ENCODE assay signal across 18 cellular contexts in genomic region chr14:68399971-68400370, GRCh38.
DNase-seq lines count a peak whose midpoint lies in the region; ATAC-seq, FAIRE-seq and TF ChIP-seq lines count a peak whose summit lies in the region.
"Had no signal": no experiment of that assay in that cellular context is flagged by ENCODE, and none has a peak within 500 bp of the region (broad histone marks: within the 10 kb centered on the region; RNA-seq: fewer than 3 reads in every experiment).

No MANE protein-coding gene starts in this region.

- ATAC-seq in GM12878, result no peak
- ATAC-seq in body of pancreas, result no peak
- ATAC-seq in HG03280 (IDR thresholded peaks at IDR 0.05; ENCODE audit: unreplicated experiment), result no peak
- no peak for ATAC-seq in upper lobe of left lung (ENCODE audit: low FRiP score in 2 of 2)
- ATAC-seq: GM23338 had no signal

- H3K9me3 ChIP-seq in GM12878 (replicated peaks; ENCODE audit: control insufficient read depth, insufficient read depth, low read length) (no peaks in the 10 kb centered on the region; the same call in 2 of the 3 replicates), muscle layer of colon (ENCODE audit: low read length) (no peaks in the 10 kb centered on the region), transverse colon (no peaks in the 10 kb centered on the region), body of pancreas (no peaks in the 10 kb centered on the region), upper lobe of left lung (no peaks in the 10 kb centered on the region)
- H3K9me3 ChIP-seq: prostate gland had no signal

- BruUV-seq in GM12878 (replicated peaks; lab: Mats Ljungman, UMichigan), result no TSS peak

- RAD21 ChIA-PET in GM12878 (lab: Charles Lee; ENCODE audit: unreplicated experiment), result interaction anchor here (0.7 to 12.9 kb wide), 19 partner anchors 9 to 415 kb away, joined by 3 to 208 read pairs (median 10); no protein-coding TSS in a partner anchor

- H3K4me3 ChIP-seq in GM12878, result no peak overlapping the region
- no peak overlapping the region for H3K4me3 ChIP-seq in muscle layer of colon (ENCODE audit: low read depth in 1 of 2, low read length in 2 of 2)
- no peak overlapping the region for H3K4me3 ChIP-seq in transverse colon
- H3K4me3 ChIP-seq in body of pancreas, result no peak overlapping the region
- H3K4me3 ChIP-seq in upper lobe of left lung, result no peak overlapping the region
- H3K4me3 ChIP-seq: dorsolateral prefrontal cortex, GM23338, prostate gland had no signal

- POLR2A ChIA-PET in GM12878 (lab: Charles Lee), result interaction anchor here (0.5 to 6.9 kb wide), 13 partner anchors 11 to 417 kb away, joined by 3 to 103 read pairs (median 5); no protein-coding TSS in a partner anchor

- peak; percentile 20 for DNase-seq in DMS 273 (lab: John Stamatoyannopoulos, UW; ENCODE audit: unreplicated experiment)
- no peak for DNase-seq in DMS 273 treated with DMSO at 0.1 percent for 48 hours (lab: John Stamatoyannopoulos, UW)
- no peak for DNase-seq in GM12878 (ENCODE audit: low read depth, low spot score)
- no peak for DNase-seq in transverse colon
- DNase-seq in body of pancreas, result no peak
- no peak for DNase-seq in upper lobe of left lung
- DNase-seq: activated CD4-positive, CD25-positive, alpha-beta regulatory T cell; CD4-positive, alpha-beta T cell; dorsolateral prefrontal cortex; hippocampal formation; NCI-H2029 treated with DMSO at 0.1 percent for 48 hours; NCI-H526 treated with DMSO at 0.1 percent for 48 hours had no signal

- intact Hi-C loops in GM12878 (cut with micrococcal nuclease; ENCODE audit: unreplicated experiment) (loop anchor here (5.0 to 10.0 kb wide), 3 partner anchors 133 to 455 kb away; no protein-coding TSS in a partner anchor), transverse colon (cut with DNase I; ENCODE audit: low total_unique reads) (loop anchor here (10.0 kb wide), 1 partner anchor 395 kb away; the partner anchor contains the start of gene ZFP36L1), body of pancreas (cut with DNase I) (no loop called here)

- no peak for FAIRE-seq in GM12878 (lab: Jason Lieb, UNC)

- TF ChIP-seq EP300 in GM12878 (IDR thresholded peaks at IDR 0.05; ENCODE audit: borderline replicate concordance in 1 of 2, control insufficient read depth in 1 of 2, low read depth in 2 of 2, low read length in 2 of 2), result no peak
- TF ChIP-seq EP300 in transverse colon (IDR thresholded peaks at IDR 0.05; ENCODE audit: low read depth), result no peak
- no peak for TF ChIP-seq EP300 in upper lobe of left lung (IDR thresholded peaks at IDR 0.05)

- H3K9ac ChIP-seq in GM12878 (ENCODE audit: control insufficient read depth, insufficient read depth, low read length), result peak overlapping the region; percentile 53
- H3K9ac ChIP-seq in muscle layer of colon (ENCODE audit: low read length), result no peak overlapping the region

- H3K4me2 ChIP-seq in GM12878 (ENCODE audit: control insufficient read depth, insufficient read depth), result peak overlapping the region; percentile 4
- H3K4me2 ChIP-seq: GM23338 had no signal

- H3K4me1 ChIP-seq in GM12878 (ENCODE audit: control insufficient read depth, insufficient read depth, low read length) (peaks cover 55% of the 10 kb centered on the region), muscle layer of colon (ENCODE audit: insufficient read depth, low read length) (peaks cover 85% of the 10 kb centered on the region), transverse colon (peaks cover 6 to 62% (median 20%) of the 10 kb centered on the region in 4 donors), body of pancreas (peaks cover 21% of the 10 kb centered on the region), upper lobe of left lung (peaks cover 46 to 66% (median 64%) of the 10 kb centered on the region in 4 donors)
- H3K4me1 ChIP-seq: prostate gland had no signal

- no peaks in the 10 kb centered on the region for H4K20me1 ChIP-seq in GM12878 (ENCODE audit: control insufficient read depth, insufficient read depth)

- 0% methylated on average over 2 of the region's 2 CpGs for WGBS in GM12878 (ENCODE audit: insufficient coverage, insufficient replicate concordance, low lambda C conversion rate, missing lambda C conversion rate)
- 87% methylated on average over 2 of the region's 2 CpGs; no CpG with 5 or more reads in 1 of the 2 donors for WGBS in transverse colon (ENCODE audit: low coverage in 1 of 2), 2 donors
- 88 to 90% methylated on average over 2 of the region's 2 CpGs for WGBS in body of pancreas, 2 donors
- 82 to 94% methylated on average over 2 of the region's 2 CpGs for WGBS in upper lobe of left lung, 2 donors

- no peak for TF ChIP-seq RAD21 in GM12878 (IDR thresholded peaks at IDR 0.05; ENCODE audit: insufficient read depth, low read depth, low read length)

- H3K27ac ChIP-seq in GM12878 (ENCODE audit: control insufficient read depth, insufficient read depth) (peak overlapping the region; percentile 100), muscle layer of colon (ENCODE audit: low read depth, low read length) (peak overlapping the region; percentile 53), transverse colon (peak overlapping the region; percentile 5 to 57 (median 25)), body of pancreas (no peak overlapping the region), upper lobe of left lung (peak overlapping the region in 1 of 4 donors; percentile 27)
- H3K27ac ChIP-seq: 22Rv1, prostate gland, RWPE1 had no signal

- H3K36me3 ChIP-seq in GM12878 (ENCODE audit: control insufficient read depth in 2 of 2, insufficient read depth in 2 of 2, low read length in 1 of 2) (no peaks in the 10 kb centered on the region), muscle layer of colon (ENCODE audit: insufficient read depth, low read length) (no peaks in the 10 kb centered on the region), transverse colon (no peaks in the 10 kb centered on the region), body of pancreas (replicated peaks in 1 of 2; ENCODE audit: insufficient read depth in 1 of 2, low read depth in 2 of 2) (no peaks in the 10 kb centered on the region), upper lobe of left lung (no peaks in the 10 kb centered on the region)
- H3K36me3 ChIP-seq: prostate gland had no signal

- in situ Hi-C loops in GM12878 (cut with MboI) (loop anchor here (5.0 kb wide), 1 partner anchor 392 kb away; the partner anchor contains the start of gene ZFP36L1), transverse colon (cut with MboI; ENCODE audit: low pct_ligation_motif_present in 1 of 4, low pct_unique_long_range_greater_than_20kb in 1 of 4, low sequenced_read_pairs in 3 of 4) (no loop called here)

- CTCF ChIA-PET in GM12878 (lab: Yijun Ruan, JAX), result interaction anchor here (0.7 to 10.6 kb wide), 12 partner anchors 9 to 425 kb away, joined by 3 to 143 read pairs (median 5); no protein-coding TSS in a partner anchor

- H3K79me2 ChIP-seq in GM12878 (ENCODE audit: control insufficient read depth, insufficient read depth, low read length), result peaks cover 4% of the 10 kb centered on the region

- peak overlapping the region; percentile 40 for H2AFZ ChIP-seq in GM12878 (ENCODE audit: control insufficient read depth, low read depth, low read length)
- H2AFZ ChIP-seq: GM23338 had no signal

- no peak for TF ChIP-seq CTCF in GM12878 (IDR thresholded peaks at IDR 0.05 in 2 of 3, conservative IDR thresholded peaks at IDR 0.05 in 1 of 3; ENCODE audit: control insufficient read depth in 2 of 3, extremely low read depth in 1 of 3, insufficient read depth in 1 of 3, low read depth in 3 of 3, low read length in 3 of 3)
- TF ChIP-seq CTCF in transverse colon (IDR thresholded peaks at IDR 0.05), result no peak
- TF ChIP-seq CTCF in body of pancreas (IDR thresholded peaks at IDR 0.05), result no peak
- no peak for TF ChIP-seq CTCF in upper lobe of left lung (IDR thresholded peaks at IDR 0.05)

- TF ChIP-seq POLR2A in GM12878 (IDR thresholded peaks at IDR 0.05; ENCODE audit: low read depth, low read length) (no peak), transverse colon (IDR thresholded peaks at IDR 0.05) (no peak), body of pancreas (IDR thresholded peaks at IDR 0.05) (no peak), upper lobe of left lung (IDR thresholded peaks at IDR 0.05) (no peak)

- SMC1A ChIA-PET in GM12878 (lab: Charles Lee; ENCODE audit: uncharacterized antibody, unreplicated experiment), result interaction anchor here (1.0 to 13.3 kb wide), 24 partner anchors 8 to 425 kb away, joined by 3 to 251 read pairs (median 14); partner anchors contain the start of gene ZFP36L1

- H3K27me3 ChIP-seq in GM12878 (replicated peaks in 1 of 2; ENCODE audit: control insufficient read depth in 2 of 2, insufficient read depth in 2 of 2, low read length in 1 of 2), result no peaks in the 10 kb centered on the region
- H3K27me3 ChIP-seq in muscle layer of colon (ENCODE audit: control insufficient read depth in 1 of 2, insufficient read depth in 2 of 2, low read length in 2 of 2), result no peaks in the 10 kb centered on the region
- H3K27me3 ChIP-seq in transverse colon, result no peaks in the 10 kb centered on the region
- no peaks in the 10 kb centered on the region for H3K27me3 ChIP-seq in body of pancreas
- H3K27me3 ChIP-seq in upper lobe of left lung, result no peaks in the 10 kb centered on the region
- H3K27me3 ChIP-seq: dorsolateral prefrontal cortex had no signal

TF ChIP-seq in GM12878, 131 proteins besides CTCF, POLR2A, EP300 and RAD21 (continues in another document):
- TF ChIP-seq ASH2L (IDR thresholded peaks at IDR 0.05; ENCODE audit: borderline replicate concordance, low read depth) (no peak), SMC3 (IDR thresholded peaks at IDR 0.05; ENCODE audit: borderline replicate concordance, low read length) (no peak), GABPA (IDR thresholded peaks at IDR 0.05; ENCODE audit: low read depth) (no peak), ZNF384 (IDR thresholded peaks at IDR 0.05; ENCODE audit: borderline replicate concordance, low read depth, low read length) (no peak), NKRF (conservative IDR thresholded peaks at IDR 0.05) (no peak)

Comparison
In these comparisons a context has a peak if more than half of its experiments do, and no peak if none do; other contexts are left out.
1. H3K27ac ChIP-seq: peak in GM12878 (single experiment), muscle layer of colon (single experiment) and transverse colon (4 of 4); none in body of pancreas (0 of 4).